Comparison of ENCODE assay signal across 10 cellular contexts in the genomic region with DNA sequence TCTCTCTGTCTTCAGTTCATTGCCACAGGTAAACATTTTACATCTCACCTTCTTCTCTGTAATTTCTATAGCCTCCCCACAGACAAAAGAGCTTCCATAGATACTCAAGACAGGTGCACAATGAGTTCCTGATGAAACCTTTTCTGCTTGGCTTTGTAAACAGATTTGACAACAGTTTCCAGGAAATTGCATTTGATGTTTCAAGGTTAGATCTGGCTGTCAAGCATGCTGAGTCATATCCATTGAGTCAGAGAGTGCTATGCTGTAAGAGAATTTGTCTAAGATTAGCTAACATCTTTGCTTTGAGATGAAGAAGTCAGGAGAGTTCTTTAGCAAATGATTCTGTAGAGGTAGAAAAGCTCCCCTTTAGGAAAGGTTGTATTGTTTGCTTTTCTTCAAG. TPM values are rescaled to one million over a fixed set of nuclear protein-coding genes. Genes with fewer than 3 reads are reported as not detected.
A peak's percentile ranks its signal among the peaks of the same experiment; 100 is the strongest.
DNase-seq lines count a peak whose midpoint lies in the region; ATAC-seq and TF ChIP-seq lines count a peak whose summit lies in the region.
"Had no signal": no experiment of that assay in that cellular context is flagged by ENCODE, and none has a peak within 500 bp of the region (broad histone marks: within the 10 kb centered on the region; RNA-seq: fewer than 3 reads in every experiment).

No MANE protein-coding gene starts in this region.

- H3K27ac ChIP-seq in foreskin keratinocyte (peak overlapping the region; percentile 22), substantia nigra (ENCODE audit: low read depth, low read length, poor library complexity, severe bottlenecking) (no peak overlapping the region)

- no peak for TF ChIP-seq CTCF in foreskin keratinocyte (conservative IDR thresholded peaks at IDR 0.05)

- peak; percentile 83 for DNase-seq in A172 (ENCODE audit: low spot score)
- DNase-seq in HT1080 (ENCODE audit: low read depth) = peak; percentile 83
- peak; percentile 91 for DNase-seq in RKO (ENCODE audit: low spot score)
- DNase-seq in foreskin keratinocyte = peak; percentile 74 to 91
- DNase-seq in activated gamma-delta T cell (lab: John Stamatoyannopoulos, UW) = no peak
- DNase-seq in substantia nigra (lab: John Stamatoyannopoulos, UW) = no peak
- DNase-seq in activated CD4-positive, CD25-positive, alpha-beta regulatory T cell treated with anti-CD3 and anti-CD28 coated beads, Interleukin-2, amount 50 U/mL, for 72 hours = no peak
- no peak for DNase-seq in cortex of kidney (lab: John Stamatoyannopoulos, UW)
- DNase-seq: C1 segment of cervical spinal cord, NCI-H1694 treated with DMSO at 0.1 percent for 48 hours had no signal

- ATAC-seq in foreskin keratinocyte = peak; percentile 97

- peaks cover 15% of the 10 kb centered on the region for H3K4me1 ChIP-seq in foreskin keratinocyte

- H3K27me3 ChIP-seq in foreskin keratinocyte = no peaks in the 10 kb centered on the region

RNA-seq across cellular contexts. Expression of a gene that starts 40.6 kb away (rescaled TPM):
- total RNA-seq in A172 (2014; rRNA removed; shearing (Covaris generic)) = 2.1 and 4.3 TPM in 2 replicates
- total RNA-seq in HT1080 (2014; rRNA removed; shearing (Covaris generic)) = 0.77 and 1.5 TPM in 2 replicates
- polyA plus RNA-seq in HT1080 (2015; cell fraction: cytosol; rRNA removed) = 0.34 and 0.48 TPM in 2 replicates
- 0.68 and 1.9 TPM in 2 replicates for polyA plus RNA-seq in HT1080 (2015; cell fraction: nucleus; rRNA removed)
- total RNA-seq in foreskin keratinocyte = 7.4 and 9.1 TPM in 2 replicates
- 3.1 and 3.6 TPM in 2 replicates for polyA plus RNA-seq in foreskin keratinocyte

Comparison
In these comparisons a context has a peak if more than half of its experiments do, and no peak if none do; other contexts are left out.
1. DNase-seq: peak in A172 (single experiment), HT1080 (single experiment), RKO (single experiment) and foreskin keratinocyte (2 of 2); none in activated gamma-delta T cell (single experiment), substantia nigra (0 of 49), activated CD4-positive, CD25-positive, alpha-beta regulatory T cell treated with anti-CD3 and anti-CD28 coated beads, Interleukin-2, amount 50 U/mL, for 72 hours (single experiment) and cortex of kidney (single experiment).